8 cellular contexts compared by ENCODE assay signal in the genomic region with DNA sequence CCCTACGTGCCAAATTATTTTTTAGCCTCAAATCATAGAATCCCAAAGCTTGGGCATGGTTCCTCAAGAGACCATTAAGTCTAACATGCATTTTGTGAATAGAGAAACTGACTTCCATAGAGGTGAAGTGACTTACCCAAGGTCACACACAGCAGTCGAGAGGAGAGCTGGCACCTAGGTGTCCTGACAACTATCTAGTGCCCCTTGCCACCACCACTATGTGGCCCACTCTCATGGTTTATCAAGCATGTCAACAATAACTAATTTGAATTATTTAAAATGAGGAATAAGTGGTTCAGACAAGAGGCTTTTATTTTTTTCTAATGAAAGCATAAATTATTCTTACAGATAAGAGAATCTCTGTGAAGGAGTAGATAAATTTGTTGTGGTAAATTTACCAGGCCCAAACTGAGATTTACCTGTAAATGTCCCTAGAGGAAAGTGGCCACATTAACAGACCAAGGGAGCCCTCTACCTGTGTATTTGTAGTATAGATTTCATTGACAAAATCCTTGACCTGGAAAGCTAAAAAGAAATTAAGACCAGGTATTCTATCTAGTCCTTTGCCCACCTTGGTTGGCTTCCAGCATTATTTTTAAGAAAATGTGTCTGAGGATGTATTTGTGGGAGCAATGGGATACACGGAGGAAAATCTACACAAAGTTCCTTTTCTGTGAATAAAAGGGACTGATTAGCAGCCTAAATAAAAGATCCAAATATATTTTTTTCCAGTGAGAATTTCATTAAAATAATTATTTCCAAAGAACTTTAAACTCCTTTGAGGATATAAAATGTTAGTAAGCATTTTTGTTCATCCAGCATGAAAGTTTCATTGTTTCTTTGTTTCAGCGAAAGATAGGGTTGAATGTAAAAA. TPM values are rescaled to one million over a fixed set of nuclear protein-coding genes. Genes with fewer than 3 reads are reported as not detected.
A peak's percentile ranks its signal among the peaks of the same experiment; 100 is the strongest.
DNase-seq lines count a peak whose midpoint lies in the region; ATAC-seq and TF ChIP-seq lines count a peak whose summit lies in the region.

No MANE protein-coding gene starts in this region.

- no peaks in the 10 kb centered on the region for H3K9me3 Mint-ChIP-seq in activated CD4-positive, alpha-beta T cell treated with anti-CD3 and anti-CD28 coated beads for 36 hours (ENCODE audit: low read depth)

- H3K4me1 Mint-ChIP-seq in activated CD4-positive, alpha-beta T cell treated with anti-CD3 and anti-CD28 coated beads for 36 hours = peaks cover 16% of the 10 kb centered on the region

- no peak for TF ChIP-seq POLR2A in transverse colon (IDR thresholded peaks at IDR 0.05)

- H3K4me3 Mint-ChIP-seq in activated CD4-positive, alpha-beta T cell treated with anti-CD3 and anti-CD28 coated beads for 36 hours = no peak overlapping the region

- peak; percentile 22 for DNase-seq in activated CD4-positive, alpha-beta T cell treated with anti-CD3 and anti-CD28 coated beads for 36 hours
- DNase-seq in activated CD4-positive, alpha-beta T cell treated with anti-CD3 and anti-CD28 coated beads, Interleukin-2, amount 50 U/mL, for 48 hours = no peak
- peak; percentile 20 to 49 for DNase-seq in Kasumi-1 (lab: John Stamatoyannopoulos, UW)
- DNase-seq in activated CD4-positive, alpha-beta T cell treated with anti-CD3 and anti-CD28 coated beads, Interleukin-2, amount 50 U/mL, for 1 hour = peak; percentile 1
- DNase-seq in iPS-NIHi11 (ENCODE audit: low spot score) = peak; percentile 33
- peak; percentile 10 for DNase-seq in transverse colon
- DNase-seq in cortex of kidney (lab: John Stamatoyannopoulos, UW) = no peak
- DNase-seq in activated CD4-positive, CD25-positive, alpha-beta regulatory T cell (lab: John Stamatoyannopoulos, UW) = no peak

- no peaks in the 10 kb centered on the region for H3K27me3 ChIP-seq in transverse colon

- no peak overlapping the region for H3K27ac Mint-ChIP-seq in activated CD4-positive, alpha-beta T cell treated with anti-CD3 and anti-CD28 coated beads for 36 hours

- no peaks in the 10 kb centered on the region for H3K36me3 ChIP-seq in transverse colon

- in situ Hi-C loops in transverse colon (cut with MboI; ENCODE audit: low pct_ligation_motif_present in 1 of 4, low pct_unique_long_range_greater_than_20kb in 1 of 4, low sequenced_read_pairs in 3 of 4) = loop anchor here in 1 of 4 donors (5.0 kb wide), 1 partner anchor 356 kb away; no protein-coding TSS in a partner anchor

- no peaks in the 10 kb centered on the region for H3K4me1 ChIP-seq in transverse colon

- CTCF ChIA-PET in activated CD4-positive, alpha-beta T cell treated with anti-CD3 and anti-CD28 coated beads for 36 hours (lab: Charles Lee) = interaction anchor here (0.7 to 3.5 kb wide), 13 partner anchors 8 to 361 kb away, joined by 3 to 45 read pairs (median 4); no protein-coding TSS in a partner anchor

- ATAC-seq in activated CD4-positive, alpha-beta T cell treated with anti-CD3 and anti-CD28 coated beads for 36 hours = no peak

- peak; percentile 47 to 73 (median 56) for TF ChIP-seq CTCF in transverse colon (IDR thresholded peaks at IDR 0.05)

- peaks cover 3% of the 10 kb centered on the region for H3K27me3 Mint-ChIP-seq in activated CD4-positive, alpha-beta T cell treated with anti-CD3 and anti-CD28 coated beads for 36 hours

- no peak overlapping the region for H3K27ac ChIP-seq in transverse colon

- H3K9me3 ChIP-seq in transverse colon = no peaks in the 10 kb centered on the region

- no peaks in the 10 kb centered on the region for H3K36me3 Mint-ChIP-seq in activated CD4-positive, alpha-beta T cell treated with anti-CD3 and anti-CD28 coated beads for 36 hours (ENCODE audit: low read depth)

- intact Hi-C loops in activated CD4-positive, alpha-beta T cell treated with anti-CD3 and anti-CD28 coated beads for 36 hours (cut with DNase I, micrococcal nuclease) = loop anchor here (1.0 to 10.0 kb wide), 5 partner anchors 63 to 531 kb away; no protein-coding TSS in a partner anchor
- intact Hi-C loops in transverse colon (cut with DNase I; ENCODE audit: low total_unique reads) = loop anchor here (2.0 kb wide), 1 partner anchor 357 kb away; no protein-coding TSS in a partner anchor

- no peak for TF ChIP-seq EP300 in transverse colon (IDR thresholded peaks at IDR 0.05; ENCODE audit: low read depth)

- POLR2A ChIA-PET in activated CD4-positive, alpha-beta T cell treated with anti-CD3 and anti-CD28 coated beads for 36 hours (lab: Charles Lee) = interaction anchor here (0.6 kb wide), 1 partner anchor 353 kb away, joined by 3 read pairs; no protein-coding TSS in a partner anchor

- 62 to 70% methylated on average over 4 of the region's 4 CpGs for WGBS in transverse colon (ENCODE audit: low coverage in 1 of 2), 2 donors

- H3K4me3 ChIP-seq in transverse colon = no peak overlapping the region

RNA-seq across cellular contexts. Expression of gene IQCH, which starts 49.1 kb away (rescaled TPM):
- total RNA-seq in activated CD4-positive, alpha-beta T cell treated with anti-CD3 and anti-CD28 coated beads for 36 hours = 1 to 10 TPM; 1.8 to 2.1 TPM
- 1 to 10 TPM in 3 of 4 donors, under 1 TPM in 1; 0.40 to 5.2 (median 1.9) TPM for total RNA-seq in transverse colon

RNA-seq across cellular contexts. Expression of gene AAGAB, which starts 49.3 kb away (rescaled TPM):
- 10 to 100 TPM; 43.9 to 48.6 TPM for total RNA-seq in activated CD4-positive, alpha-beta T cell treated with anti-CD3 and anti-CD28 coated beads for 36 hours
- total RNA-seq in transverse colon = 100 to 1,000 TPM in 1 of 4 donors, 10 to 100 TPM in 3; 39.7 to 343 (median 54.1) TPM

Comparison
In these comparisons a context has a peak if more than half of its experiments do, and no peak if none do; other contexts are left out.
1. DNase-seq: peak in activated CD4-positive, alpha-beta T cell treated with anti-CD3 and anti-CD28 coated beads for 36 hours (single experiment), Kasumi-1 (2 of 2), activated CD4-positive, alpha-beta T cell treated with anti-CD3 and anti-CD28 coated beads, Interleukin-2, amount 50 U/mL, for 1 hour (single experiment), iPS-NIHi11 (single experiment) and transverse colon (single experiment); none in activated CD4-positive, alpha-beta T cell treated with anti-CD3 and anti-CD28 coated beads, Interleukin-2, amount 50 U/mL, for 48 hours (0 of 2), cortex of kidney (single experiment) and activated CD4-positive, CD25-positive, alpha-beta regulatory T cell (0 of 4).